ENCODE assay signal across 1 cellular context in genomic region chr4:117134386-117134785, GRCh38.
TF ChIP-seq lines count a peak whose summit lies in the region.

No MANE protein-coding gene starts in this region.

TF ChIP-seq in H1, 55 proteins besides CTCF, POLR2A, EP300 and RAD21:
- TF ChIP-seq SP4 (IDR thresholded peaks at IDR 0.05; ENCODE audit: low read length) (no peak), POLR2AphosphoS5 (IDR thresholded peaks at IDR 0.05; ENCODE audit: low read depth, low read length) (no peak), GTF2F1 (IDR thresholded peaks at IDR 0.05; ENCODE audit: borderline replicate concordance, low read depth, low read length) (no peak), POU5F1 (IDR thresholded peaks at IDR 0.05; ENCODE audit: low read depth, low read length) (no peak), GABPA (IDR thresholded peaks at IDR 0.05; ENCODE audit: borderline replicate concordance, insufficient read depth, low read length) (no peak), CHD2 (IDR thresholded peaks at IDR 0.05; ENCODE audit: low read length) (no peak), FOSL1 (IDR thresholded peaks at IDR 0.05; ENCODE audit: insufficient read depth, low read depth, low read length) (no peak), MAFK (IDR thresholded peaks at IDR 0.05; ENCODE audit: low read depth, low read length) (no peak), CREB1 (IDR thresholded peaks at IDR 0.05) (no peak), SP1 (IDR thresholded peaks at IDR 0.05; ENCODE audit: low read depth, low read length) (no peak), SP2 (IDR thresholded peaks at IDR 0.05; ENCODE audit: low read length) (no peak), TEAD4 (IDR thresholded peaks at IDR 0.05; ENCODE audit: low read depth, low read length) (no peak), HDAC6 (IDR thresholded peaks at IDR 0.05; ENCODE audit: low read depth, low read length) (no peak), SAP30 (IDR thresholded peaks at IDR 0.05; ENCODE audit: insufficient read depth, insufficient replicate concordance, low read length) (no peak), CTBP2 (IDR thresholded peaks at IDR 0.05; ENCODE audit: borderline replicate concordance, insufficient read depth, insufficient read length, low read length) (no peak), SIRT6 (IDR thresholded peaks at IDR 0.05; ENCODE audit: low read length) (no peak), HDAC2 (IDR thresholded peaks at IDR 0.05; ENCODE audit: borderline replicate concordance in 1 of 2, low read depth in 2 of 2, low read length in 2 of 2) (no peak)
TF ChIP-seq in H1: peak in this region for 0.
